Comparison of ENCODE assay signal across 1 cellular context in the genomic region with DNA sequence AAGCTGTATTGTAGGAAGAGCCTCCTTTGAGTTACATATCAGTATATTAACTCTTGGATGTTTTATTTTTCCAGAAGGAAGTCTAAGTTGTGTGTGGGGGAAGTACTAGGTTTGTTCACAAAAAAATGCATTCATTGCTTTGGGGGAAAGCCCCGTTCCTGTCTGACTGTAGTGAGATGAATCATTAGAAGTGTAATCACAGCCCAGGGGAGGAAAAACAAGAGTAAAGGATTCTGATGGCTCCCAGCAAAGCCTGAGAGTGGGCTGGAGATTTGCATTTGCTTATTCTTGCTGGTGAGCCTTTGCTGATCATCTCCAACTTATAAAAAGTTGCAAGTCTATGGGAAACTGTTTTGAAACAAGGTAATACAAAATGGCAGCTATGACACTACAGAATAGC.
TF ChIP-seq lines count a peak whose summit lies in the region.

No MANE protein-coding gene starts in this region.

TF ChIP-seq in SK-N-SH, 30 proteins besides CTCF, POLR2A, EP300 and RAD21 (continued from another document):
- TF ChIP-seq, protein P1, sequence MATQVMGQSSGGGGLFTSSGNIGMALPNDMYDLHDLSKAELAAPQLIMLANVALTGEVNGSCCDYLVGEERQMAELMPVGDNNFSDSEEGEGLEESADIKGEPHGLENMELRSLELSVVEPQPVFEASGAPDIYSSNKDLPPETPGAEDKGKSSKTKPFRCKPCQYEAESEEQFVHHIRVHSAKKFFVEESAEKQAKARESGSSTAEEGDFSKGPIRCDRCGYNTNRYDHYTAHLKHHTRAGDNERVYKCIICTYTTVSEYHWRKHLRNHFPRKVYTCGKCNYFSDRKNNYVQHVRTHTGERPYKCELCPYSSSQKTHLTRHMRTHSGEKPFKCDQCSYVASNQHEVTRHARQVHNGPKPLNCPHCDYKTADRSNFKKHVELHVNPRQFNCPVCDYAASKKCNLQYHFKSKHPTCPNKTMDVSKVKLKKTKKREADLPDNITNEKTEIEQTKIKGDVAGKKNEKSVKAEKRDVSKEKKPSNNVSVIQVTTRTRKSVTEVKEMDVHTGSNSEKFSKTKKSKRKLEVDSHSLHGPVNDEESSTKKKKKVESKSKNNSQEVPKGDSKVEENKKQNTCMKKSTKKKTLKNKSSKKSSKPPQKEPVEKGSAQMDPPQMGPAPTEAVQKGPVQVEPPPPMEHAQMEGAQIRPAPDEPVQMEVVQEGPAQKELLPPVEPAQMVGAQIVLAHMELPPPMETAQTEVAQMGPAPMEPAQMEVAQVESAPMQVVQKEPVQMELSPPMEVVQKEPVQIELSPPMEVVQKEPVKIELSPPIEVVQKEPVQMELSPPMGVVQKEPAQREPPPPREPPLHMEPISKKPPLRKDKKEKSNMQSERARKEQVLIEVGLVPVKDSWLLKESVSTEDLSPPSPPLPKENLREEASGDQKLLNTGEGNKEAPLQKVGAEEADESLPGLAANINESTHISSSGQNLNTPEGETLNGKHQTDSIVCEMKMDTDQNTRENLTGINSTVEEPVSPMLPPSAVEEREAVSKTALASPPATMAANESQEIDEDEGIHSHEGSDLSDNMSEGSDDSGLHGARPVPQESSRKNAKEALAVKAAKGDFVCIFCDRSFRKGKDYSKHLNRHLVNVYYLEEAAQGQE (IDR thresholded peaks at IDR 0.05; ENCODE audit: low read depth, low read length), result no peak
- no peak for TF ChIP-seq GABPA (IDR thresholded peaks at IDR 0.05; ENCODE audit: low read depth)
- TF ChIP-seq NFIC (IDR thresholded peaks at IDR 0.05; ENCODE audit: borderline replicate concordance), result no peak
- TF ChIP-seq TAF1 (IDR thresholded peaks at IDR 0.05; ENCODE audit: borderline replicate concordance, low read depth, low read length), result no peak
- TF ChIP-seq SIN3A (IDR thresholded peaks at IDR 0.05; ENCODE audit: borderline replicate concordance, low read depth, low read length), result no peak
- TF ChIP-seq MXI1 (IDR thresholded peaks at IDR 0.05; ENCODE audit: low read depth, low read length), result no peak
- TF ChIP-seq TEAD4 (IDR thresholded peaks at IDR 0.05; ENCODE audit: borderline replicate concordance, insufficient read depth), result no peak
- no peak for TF ChIP-seq FOSL2 (IDR thresholded peaks at IDR 0.05; ENCODE audit: borderline replicate concordance, low read depth)
- TF ChIP-seq, protein P2, sequence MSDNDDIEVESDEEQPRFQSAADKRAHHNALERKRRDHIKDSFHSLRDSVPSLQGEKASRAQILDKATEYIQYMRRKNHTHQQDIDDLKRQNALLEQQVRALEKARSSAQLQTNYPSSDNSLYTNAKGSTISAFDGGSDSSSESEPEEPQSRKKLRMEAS (IDR thresholded peaks at IDR 0.05; ENCODE audit: low read depth), result no peak
- TF ChIP-seq, protein P3, sequence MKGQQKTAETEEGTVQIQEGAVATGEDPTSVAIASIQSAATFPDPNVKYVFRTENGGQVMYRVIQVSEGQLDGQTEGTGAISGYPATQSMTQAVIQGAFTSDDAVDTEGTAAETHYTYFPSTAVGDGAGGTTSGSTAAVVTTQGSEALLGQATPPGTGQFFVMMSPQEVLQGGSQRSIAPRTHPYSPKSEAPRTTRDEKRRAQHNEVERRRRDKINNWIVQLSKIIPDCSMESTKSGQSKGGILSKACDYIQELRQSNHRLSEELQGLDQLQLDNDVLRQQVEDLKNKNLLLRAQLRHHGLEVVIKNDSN (IDR thresholded peaks at IDR 0.05; ENCODE audit: borderline replicate concordance, low read depth), result no peak
- TF ChIP-seq FOXM1 (IDR thresholded peaks at IDR 0.05; ENCODE audit: low read depth), result no peak
- no peak for TF ChIP-seq RXRA (IDR thresholded peaks at IDR 0.05; ENCODE audit: borderline replicate concordance, low read depth)
- no peak for TF ChIP-seq MEF2A (IDR thresholded peaks at IDR 0.05; ENCODE audit: borderline replicate concordance, low read depth)
- no peak for TF ChIP-seq SMC3 (IDR thresholded peaks at IDR 0.05; ENCODE audit: low read depth, low read length)
- no peak for TF ChIP-seq ELF1 (IDR thresholded peaks at IDR 0.05)
- no peak for TF ChIP-seq JUND (IDR thresholded peaks at IDR 0.05)
- TF ChIP-seq FOXJ3 (CRISPR knock-in tag; IDR thresholded peaks at IDR 0.05), result no peak
- no peak for TF ChIP-seq RCOR1 (IDR thresholded peaks at IDR 0.05; ENCODE audit: low read length)
- no peak for TF ChIP-seq RFX5 (IDR thresholded peaks at IDR 0.05; ENCODE audit: low read length)
